In genomic region chr5:1324719-1325190, GRCh38 we compare ENCODE assay signal across 18 cellular contexts. TPM values are rescaled to one million over a fixed set of nuclear protein-coding genes. Genes with fewer than 3 reads are reported as not detected.
DNase-seq lines count a peak whose midpoint lies in the region; ATAC-seq and TF ChIP-seq lines count a peak whose summit lies in the region.
"Had no signal": no experiment of that assay in that cellular context is flagged by ENCODE, and none has a peak within 500 bp of the region (broad histone marks: within the 10 kb centered on the region; RNA-seq: fewer than 3 reads in every experiment).

No MANE protein-coding gene starts in this region.

- TF ChIP-seq CTCF in left ventricle myocardium inferior (IDR thresholded peaks at IDR 0.05; ENCODE audit: borderline replicate concordance) (no peak), coronary artery (IDR thresholded peaks at IDR 0.05) (no peak), mucosa of descending colon (IDR thresholded peaks at IDR 0.05) (no peak), endothelial cell (IDR thresholded peaks at IDR 0.05; ENCODE audit: unreplicated experiment) (no peak)

- ATAC-seq in Right ventricle myocardium inferior (peak; percentile 68), mucosa of descending colon (peak; percentile 7), HG02973 (IDR thresholded peaks at IDR 0.05; ENCODE audit: unreplicated experiment) (no peak)

- peaks cover 67% of the 10 kb centered on the region for H3K36me3 ChIP-seq in left ventricle myocardium inferior
- H3K36me3 ChIP-seq in mucosa of descending colon (ENCODE audit: low read depth), result peaks cover 5% of the 10 kb centered on the region

- H3K27me3 ChIP-seq in left ventricle myocardium inferior (ENCODE audit: low read depth), result no peaks in the 10 kb centered on the region
- H3K27me3 ChIP-seq: dorsolateral prefrontal cortex, SJSA1 had no signal

- peaks cover 17% of the 10 kb centered on the region for H3K27me3 Mint-ChIP-seq in endothelial cell (ENCODE audit: unreplicated experiment)
- H3K27me3 Mint-ChIP-seq: activated naive CD8-positive, alpha-beta T cell had no signal

- H3K4me1 ChIP-seq in left ventricle myocardium inferior (no peaks in the 10 kb centered on the region), mucosa of descending colon (ENCODE audit: low read depth) (no peaks in the 10 kb centered on the region)

- peaks cover 9% of the 10 kb centered on the region for H3K4me1 Mint-ChIP-seq in endothelial cell (ENCODE audit: unreplicated experiment)

- H3K9me3 ChIP-seq in left ventricle myocardium inferior (replicated peaks), result no peaks in the 10 kb centered on the region
- no peaks in the 10 kb centered on the region for H3K9me3 ChIP-seq in mucosa of descending colon

- peaks cover 57% of the 10 kb centered on the region for H3K36me3 Mint-ChIP-seq in endothelial cell (ENCODE audit: low read depth, unreplicated experiment)
- H3K36me3 Mint-ChIP-seq: activated naive CD8-positive, alpha-beta T cell had no signal

- no peak overlapping the region for H3K27ac Mint-ChIP-seq in endothelial cell (ENCODE audit: unreplicated experiment)
- H3K27ac Mint-ChIP-seq: activated naive CD8-positive, alpha-beta T cell had no signal

- no peak for DNase-seq in Right ventricle myocardium inferior (ENCODE audit: missing footprints)
- no peak for DNase-seq in left ventricle myocardium inferior
- peak; percentile 68 for DNase-seq in coronary artery (ENCODE audit: low spot score)
- DNase-seq in mucosa of descending colon, result no peak
- DNase-seq in NCI-H82 (lab: John Stamatoyannopoulos, UW), result no peak
- no peak for DNase-seq in endothelial cell (ENCODE audit: low spot score)
- no peak for DNase-seq in activated CD4-positive, alpha-beta T cell treated with anti-CD3 and anti-CD28 coated beads, Interleukin-2, amount 50 U/mL, for 48 hours
- DNase-seq: activated T-cell treated with anti-CD3 and anti-CD28 coated beads for 4 hours; GOT3; kidney glomerular epithelial cell; NCI-H510A; stimulated activated naive CD4-positive, alpha-beta T cell treated with Interleukin-2 at 50 U/mL for 16 hours had no signal

- H3K4me3 Mint-ChIP-seq in endothelial cell (ENCODE audit: unreplicated experiment), result no peak overlapping the region
- H3K4me3 Mint-ChIP-seq: activated naive CD8-positive, alpha-beta T cell had no signal

- H3K4me3 ChIP-seq in left ventricle myocardium inferior (no peak overlapping the region), coronary artery (no peak overlapping the region), mucosa of descending colon (no peak overlapping the region)
- H3K4me3 ChIP-seq: SJSA1 had no signal

- no peaks in the 10 kb centered on the region for H3K9me3 Mint-ChIP-seq in endothelial cell (ENCODE audit: unreplicated experiment)

- intact Hi-C loops in Right ventricle myocardium inferior (cut with DNase I), result no loop called here
- intact Hi-C loops in left ventricle myocardium inferior (cut with micrococcal nuclease), result no loop called here
- intact Hi-C loops in mucosa of descending colon (cut with DNase I, micrococcal nuclease), result no loop called here

- H3K27ac ChIP-seq in left ventricle myocardium inferior (replicated peaks) (no peak overlapping the region), coronary artery (no peak overlapping the region)
- H3K27ac ChIP-seq: SJSA1 had no signal

RNA-seq across cellular contexts. Expression of gene CLPTM1L, which starts 20.1 kb away (rescaled TPM):
- 33.3 TPM for total RNA-seq in Right ventricle myocardium inferior
- 34.2 TPM for total RNA-seq in left ventricle myocardium inferior
- 100 to 1,000 TPM in 1 of 3 donors, 10 to 100 TPM in 2; 86.6 to 101 (median 97.6) TPM for total RNA-seq in mucosa of descending colon
- 86.6 TPM for total RNA-seq in endothelial cell (ENCODE audit: unreplicated experiment)

RNA-seq across cellular contexts. Expression of gene TERT, which starts 29.9 kb away (rescaled TPM):
- not detected for total RNA-seq in Right ventricle myocardium inferior
- not detected for total RNA-seq in left ventricle myocardium inferior
- total RNA-seq in mucosa of descending colon, result 1 to 10 TPM; 2.1 to 5.0 (median 2.8) TPM
- total RNA-seq in endothelial cell (ENCODE audit: unreplicated experiment), result 0.28 TPM
- total RNA-seq: bronchial epithelial cell, urinary bladder had no signal
